In the genomic region with DNA sequence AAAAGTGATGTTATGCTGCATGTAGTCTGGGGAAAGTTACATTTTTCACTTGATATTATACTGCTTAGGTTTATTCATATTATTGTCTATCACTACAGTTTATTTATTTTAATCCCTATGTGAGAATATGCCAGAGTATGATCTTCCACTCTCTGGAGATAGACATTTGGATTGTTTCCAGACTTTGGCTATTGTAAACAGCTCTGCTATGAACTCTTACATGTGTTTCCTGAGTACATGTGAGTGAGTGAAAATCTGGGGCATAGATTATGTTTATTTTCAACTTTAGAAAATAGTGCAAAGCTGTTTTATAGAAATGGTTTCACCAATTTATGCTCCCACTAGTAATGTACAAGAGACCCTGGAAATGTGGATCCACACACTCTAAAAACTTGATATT, we compare ENCODE assay signal across 18 cellular contexts. TPM values are rescaled to one million over a fixed set of nuclear protein-coding genes. Genes with fewer than 3 reads are reported as not detected.
A peak's percentile ranks its signal among the peaks of the same experiment; 100 is the strongest.
DNase-seq lines count a peak whose midpoint lies in the region; ATAC-seq and TF ChIP-seq lines count a peak whose summit lies in the region.
"Had no signal": no experiment of that assay in that cellular context is flagged by ENCODE, and none has a peak within 500 bp of the region (broad histone marks: within the 10 kb centered on the region; RNA-seq: fewer than 3 reads in every experiment).

No MANE protein-coding gene starts in this region.

- no peak overlapping the region for H4K91ac ChIP-seq in mesenchymal stem cell (ENCODE audit: low read length)

- peaks cover 12% of the 10 kb centered on the region for H3K27me3 Mint-ChIP-seq in activated T-helper 2 cell treated with anti-CD3 and anti-CD28 coated beads, Interferon-gamma antibody, Interleukin-2, Interleukin-4, amounts not matched to agents 10 μg/mL and 5 μg/mL and 100 μg/mL, durations not matched to agents 14 hours and 24 hours and 36 hours (ENCODE audit: low read depth)
- H3K27me3 Mint-ChIP-seq: IgD-negative memory B cell had no signal

- H3K4me3 Mint-ChIP-seq in activated T-helper 2 cell treated with anti-CD3 and anti-CD28 coated beads, Interferon-gamma antibody, Interleukin-2, Interleukin-4, amounts not matched to agents 10 μg/mL and 5 μg/mL and 100 μg/mL, durations not matched to agents 14 hours and 24 hours and 36 hours (ENCODE audit: low read depth), result no peak overlapping the region
- H3K4me3 Mint-ChIP-seq: IgD-negative memory B cell had no signal

- peaks cover 0 to 5% (median 0%) of the 10 kb centered on the region in 12 donors for H3K9me3 ChIP-seq in heart left ventricle
- no peaks in the 10 kb centered on the region for H3K9me3 ChIP-seq in left ventricle myocardium inferior (replicated peaks)
- no peaks in the 10 kb centered on the region for H3K9me3 ChIP-seq in mesenchymal stem cell (ENCODE audit: control insufficient read depth, low read length)

- no peak overlapping the region for H2AFZ ChIP-seq in mesenchymal stem cell (ENCODE audit: low read depth, low read length)

- peaks cover 16% of the 10 kb centered on the region for H3K9me3 Mint-ChIP-seq in activated T-helper 2 cell treated with anti-CD3 and anti-CD28 coated beads, Interferon-gamma antibody, Interleukin-2, Interleukin-4, amounts not matched to agents 10 μg/mL and 5 μg/mL and 100 μg/mL, durations not matched to agents 14 hours and 24 hours and 36 hours

- H3K9ac ChIP-seq in mesenchymal stem cell (ENCODE audit: low read length), result no peak overlapping the region

- no peak overlapping the region for H3K27ac Mint-ChIP-seq in activated T-helper 2 cell treated with anti-CD3 and anti-CD28 coated beads, Interferon-gamma antibody, Interleukin-2, Interleukin-4, amounts not matched to agents 10 μg/mL and 5 μg/mL and 100 μg/mL, durations not matched to agents 14 hours and 24 hours and 36 hours
- H3K27ac Mint-ChIP-seq: IgD-negative memory B cell had no signal

- H3K4me1 Mint-ChIP-seq in activated T-helper 2 cell treated with anti-CD3 and anti-CD28 coated beads, Interferon-gamma antibody, Interleukin-2, Interleukin-4, amounts not matched to agents 10 μg/mL and 5 μg/mL and 100 μg/mL, durations not matched to agents 14 hours and 24 hours and 36 hours (ENCODE audit: low read depth), result peaks cover 9% of the 10 kb centered on the region
- H3K4me1 Mint-ChIP-seq: IgD-negative memory B cell had no signal

- no peaks in the 10 kb centered on the region for H3K27me3 ChIP-seq in heart left ventricle
- no peaks in the 10 kb centered on the region for H3K27me3 ChIP-seq in left ventricle myocardium inferior (ENCODE audit: low read depth)
- no peaks in the 10 kb centered on the region for H3K27me3 ChIP-seq in mesenchymal stem cell (ENCODE audit: control insufficient read depth in 1 of 2, insufficient read depth in 1 of 2, low read length in 2 of 2)

- H3K4me2 ChIP-seq in mesenchymal stem cell (ENCODE audit: low read length, poor library complexity, severe bottlenecking), result no peak overlapping the region

- no peak for TF ChIP-seq POLR2A in heart left ventricle (IDR thresholded peaks at IDR 0.05)

- TF ChIP-seq CTCF in heart left ventricle (IDR thresholded peaks at IDR 0.05), result no peak
- TF ChIP-seq CTCF in left ventricle myocardium inferior (IDR thresholded peaks at IDR 0.05; ENCODE audit: borderline replicate concordance), result no peak

- H3K79me1 ChIP-seq in mesenchymal stem cell (replicated peaks; ENCODE audit: low read length, poor library complexity, severe bottlenecking), result no peaks in the 10 kb centered on the region

- no peak overlapping the region for H2BK12ac ChIP-seq in mesenchymal stem cell (ENCODE audit: low read length in 2 of 2)

- no peaks in the 10 kb centered on the region for H3K36me3 Mint-ChIP-seq in activated T-helper 2 cell treated with anti-CD3 and anti-CD28 coated beads, Interferon-gamma antibody, Interleukin-2, Interleukin-4, amounts not matched to agents 10 μg/mL and 5 μg/mL and 100 μg/mL, durations not matched to agents 14 hours and 24 hours and 36 hours (ENCODE audit: low read depth)
- H3K36me3 Mint-ChIP-seq: IgD-negative memory B cell had no signal

- no peak overlapping the region for H2AK5ac ChIP-seq in mesenchymal stem cell (ENCODE audit: low read length, severe bottlenecking)

- peak; percentile 37 to 77 (median 52) for ATAC-seq in heart left ventricle

- no peak for DNase-seq in heart left ventricle
- no peak for DNase-seq in cardiac septum (ENCODE audit: low spot score)
- DNase-seq in amniotic epithelial cell (ENCODE audit: low read depth), result peak; percentile 27
- no peak for DNase-seq in left ventricle myocardium inferior
- DNase-seq in mesenchymal stem cell, result peak; percentile 55
- DNase-seq in activated T-helper 2 cell treated with anti-CD3 and anti-CD28 coated beads, Interferon-gamma antibody, Interleukin-2, Interleukin-4, amounts not matched to agents 10 μg/mL and 5 μg/mL and 100 μg/mL, durations not matched to agents 14 hours and 24 hours and 36 hours (ENCODE audit: low spot score), result no peak
- DNase-seq in SW480 (ENCODE audit: low spot score), result no peak
- no peak for DNase-seq in SK-N-DZ (ENCODE audit: low spot score)
- DNase-seq: COR-L47; H7; Kasumi-1; MM.1S; NCI-H1105; NCI-H187 treated with DMSO at 0.1 percent for 48 hours; NCI-H2227 treated with DMSO at 0.1 percent for 48 hours; NCI-H526 treated with DMSO at 0.1 percent for 48 hours; NK-92 treated with Interleukin-12 subunit alpha and Interleukin-12 subunit beta, amount 100 ng/mL, for 24 hours had no signal

- H4K8ac ChIP-seq in mesenchymal stem cell (ENCODE audit: low read length), result no peak overlapping the region

- no peak overlapping the region for H3K4ac ChIP-seq in mesenchymal stem cell (ENCODE audit: low read depth in 1 of 2, low read length in 2 of 2)

- no peak overlapping the region for H3K14ac ChIP-seq in mesenchymal stem cell (ENCODE audit: low read length in 2 of 2)

- H3K4me3 ChIP-seq in heart left ventricle (no peak overlapping the region), left ventricle myocardium inferior (no peak overlapping the region), mesenchymal stem cell (ENCODE audit: insufficient read depth in 1 of 2, low read depth in 1 of 2, low read length in 2 of 2) (no peak overlapping the region)

- no peak overlapping the region for H2BK15ac ChIP-seq in mesenchymal stem cell (ENCODE audit: low read depth, poor library complexity, severe bottlenecking)

- no peak overlapping the region for H3K18ac ChIP-seq in mesenchymal stem cell (ENCODE audit: low read depth in 1 of 2, low read length in 2 of 2)

- no peak overlapping the region for H2BK5ac ChIP-seq in mesenchymal stem cell (ENCODE audit: low read depth, low read length, poor library complexity, severe bottlenecking)

- H2BK120ac ChIP-seq in mesenchymal stem cell (ENCODE audit: low read depth, low read length), result no peak overlapping the region

- no peak overlapping the region for H3K23ac ChIP-seq in mesenchymal stem cell (ENCODE audit: low read length in 2 of 2)

- H3K36me3 ChIP-seq in heart left ventricle (no peaks in the 10 kb centered on the region), left ventricle myocardium inferior (no peaks in the 10 kb centered on the region), mesenchymal stem cell (ENCODE audit: control insufficient read depth in 1 of 2, insufficient read depth in 2 of 2, low read depth in 1 of 2, low read length in 2 of 2) (no peaks in the 10 kb centered on the region)

- intact Hi-C loops in heart left ventricle (cut with DNase I), result no loop called here
- intact Hi-C loops in cardiac septum (cut with DNase I), result no loop called here
- intact Hi-C loops in left ventricle myocardium inferior (cut with micrococcal nuclease), result no loop called here
- intact Hi-C loops in activated T-helper 2 cell treated with anti-CD3 and anti-CD28 coated beads, Interferon-gamma antibody, Interleukin-2, Interleukin-4, amounts not matched to agents 10 μg/mL and 5 μg/mL and 100 μg/mL, durations not matched to agents 14 hours and 24 hours and 36 hours (cut with micrococcal nuclease), result no loop called here

- H3K27ac ChIP-seq in heart left ventricle, result peak overlapping the region in 2 of 12 donors; percentile 26 to 42
- peak overlapping the region; percentile 55 for H3K27ac ChIP-seq in left ventricle myocardium inferior (replicated peaks)
- H3K27ac ChIP-seq in mesenchymal stem cell (ENCODE audit: low read length, poor library complexity, severe bottlenecking), result no peak overlapping the region

- H3K4me1 ChIP-seq in heart left ventricle, result peaks cover 3 to 33% (median 20%) of the 10 kb centered on the region in 12 donors
- H3K4me1 ChIP-seq in left ventricle myocardium inferior, result peaks cover 38% of the 10 kb centered on the region
- H3K4me1 ChIP-seq in mesenchymal stem cell (ENCODE audit: control insufficient read depth, insufficient read depth, low read depth, low read length), result peaks cover 3% of the 10 kb centered on the region

RNA-seq across cellular contexts. Expression of gene EPAS1, which starts 49.0 kb away (rescaled TPM):
- 100 to 1,000 TPM; 194 to 790 (median 216) TPM for total RNA-seq in heart left ventricle
- 100 to 1,000 TPM in 1 of 2 donors, 10 to 100 TPM in 1; 93.6 to 153 TPM for polyA plus RNA-seq in heart left ventricle
- total RNA-seq in cardiac septum, result 139 TPM
- total RNA-seq in left ventricle myocardium inferior, result 205 TPM
- polyA plus RNA-seq in mesenchymal stem cell (2013, experiment 1 of 2), result 237 TPM
- polyA plus RNA-seq in mesenchymal stem cell (2013, experiment 2 of 2), result 244 TPM
- total RNA-seq in activated T-helper 2 cell treated with anti-CD3 and anti-CD28 coated beads, Interferon-gamma antibody, Interleukin-2, Interleukin-4, amounts not matched to agents 10 μg/mL and 5 μg/mL and 100 μg/mL, durations not matched to agents 14 hours and 24 hours and 36 hours, result 100.0 and 102 TPM in 2 replicates
- polyA plus RNA-seq in SK-N-DZ (2014; cell fraction: cytosol; rRNA removed), result 23.8 and 29.3 TPM in 2 replicates
- 22.9 and 56.6 TPM in 2 replicates for polyA plus RNA-seq in SK-N-DZ (2014; cell fraction: nucleus; rRNA removed)
- polyA plus RNA-seq: IgD-negative memory B cell had no signal

Comparison
In these comparisons a context has a peak if more than half of its experiments do, and no peak if none do; other contexts are left out.
1. DNase-seq: peak in amniotic epithelial cell (single experiment) and mesenchymal stem cell (single experiment); none in heart left ventricle (0 of 5), cardiac septum (single experiment), left ventricle myocardium inferior (single experiment), activated T-helper 2 cell treated with anti-CD3 and anti-CD28 coated beads, Interferon-gamma antibody, Interleukin-2, Interleukin-4, amounts not matched to agents 10 μg/mL and 5 μg/mL and 100 μg/mL, durations not matched to agents 14 hours and 24 hours and 36 hours (single experiment), SW480 (single experiment) and SK-N-DZ (single experiment).